In genomic region chr4:87979810-87980209, GRCh38 we compare ENCODE assay signal across 23 cellular contexts. TPM values are rescaled to one million over a fixed set of nuclear protein-coding genes. Genes with fewer than 3 reads are reported as not detected.
"Had no signal": no experiment of that assay in that cellular context is flagged by ENCODE, and none has a peak within 500 bp of the region (broad histone marks: within the 10 kb centered on the region; RNA-seq: fewer than 3 reads in every experiment).

No MANE protein-coding gene starts in this region.

- H3K4me1 ChIP-seq: colonic mucosa, parathyroid adenoma, prostate gland, right atrium auricular region, transverse colon, vagina had no signal

- H3K27ac ChIP-seq: colonic mucosa, left lung, neural progenitor cell, parathyroid adenoma, prostate gland, right atrium auricular region, skin epidermis, spleen, transverse colon, vagina had no signal

- H3K9me3 Mint-ChIP-seq: dendritic cell treated with granulocyte-macrophage colony-stimulating factor and Interleukin-4, amounts not matched to agents 40 ng/mL and 50 ng/mL, for 4 days; immature natural killer cell; naive thymus-derived CD4-positive, alpha-beta T cell; nephron; neural progenitor cell; stimulated activated memory B cell treated with anti-CD40 and anti-IgM and Interleukin-4, amounts not matched to agents 10 μg/mL and 1 μg/mL and 100 μg/mL, for 72 hours had no signal

- H3K27me3 ChIP-seq: colonic mucosa, neural progenitor cell, right atrium auricular region, vagina had no signal

- H2AFZ ChIP-seq: neural progenitor cell, parathyroid adenoma had no signal

- H3K36me3 Mint-ChIP-seq: immature natural killer cell; naive thymus-derived CD4-positive, alpha-beta T cell; neural progenitor cell; stimulated activated memory B cell treated with anti-CD40 and anti-IgM and Interleukin-4, amounts not matched to agents 10 μg/mL and 1 μg/mL and 100 μg/mL, for 72 hours had no signal

- H3K36me3 ChIP-seq: colonic mucosa, left lung, neural progenitor cell, prostate gland, right atrium auricular region, spleen, transverse colon, vagina had no signal

- H3K9ac ChIP-seq: neural progenitor cell, parathyroid adenoma had no signal

- H3K79me2 ChIP-seq: parathyroid adenoma had no signal

- H3K27ac Mint-ChIP-seq: dendritic cell treated with granulocyte-macrophage colony-stimulating factor and Interleukin-4, amounts not matched to agents 40 ng/mL and 50 ng/mL, for 4 days; immature natural killer cell; naive thymus-derived CD4-positive, alpha-beta T cell; nephron; neural progenitor cell; stimulated activated memory B cell treated with anti-CD40 and anti-IgM and Interleukin-4, amounts not matched to agents 10 μg/mL and 1 μg/mL and 100 μg/mL, for 72 hours had no signal

- DNase-seq: colonic mucosa; effector memory CD4-positive, alpha-beta T cell; hypothalamus; immature natural killer cell; left cardiac atrium; left lung; mesendoderm; midbrain; naive thymus-derived CD4-positive, alpha-beta T cell; spleen; stimulated activated CD4-positive, alpha-beta T cell treated with anti-CD3 and anti-CD28 coated beads, Interleukin-4, amount 100 ng/mL, for 4 hours; stimulated activated naive CD8-positive, alpha-beta T cell treated with anti-CD3 and anti-CD28 coated beads, Interleukin-15, Interleukin-2, amounts not matched to agents 100 U/mL and 50 U/mL, for 24 hours; transverse colon had no signal

- ATAC-seq: left cardiac atrium; left lung; naive thymus-derived CD4-positive, alpha-beta T cell; stimulated activated memory B cell treated with anti-CD40 and anti-IgM and Interleukin-4, amounts not matched to agents 10 μg/mL and 1 μg/mL and 100 μg/mL, for 72 hours; stimulated activated naive CD8-positive, alpha-beta T cell treated with anti-CD3 and anti-CD28 coated beads, Interleukin-15, Interleukin-2, amounts not matched to agents 100 U/mL and 50 U/mL, for 24 hours had no signal

- H3K9me3 ChIP-seq: colonic mucosa, left lung, prostate gland, right atrium auricular region, spleen, transverse colon, vagina had no signal

- H3K4me3 ChIP-seq: colonic mucosa, left lung, neural progenitor cell, prostate gland, right atrium auricular region, skin epidermis, spleen, transverse colon, vagina had no signal

- H3K4me2 ChIP-seq: neural progenitor cell had no signal

- H3K4me3 Mint-ChIP-seq: dendritic cell treated with granulocyte-macrophage colony-stimulating factor and Interleukin-4, amounts not matched to agents 40 ng/mL and 50 ng/mL, for 4 days; immature natural killer cell; naive thymus-derived CD4-positive, alpha-beta T cell; nephron; neural progenitor cell; stimulated activated memory B cell treated with anti-CD40 and anti-IgM and Interleukin-4, amounts not matched to agents 10 μg/mL and 1 μg/mL and 100 μg/mL, for 72 hours had no signal

RNA-seq across cellular contexts. Expression of gene SPP1, which starts 4.3 kb away (rescaled TPM):
- total RNA-seq: lung microvascular endothelial cell had no signal
- polyA plus RNA-seq: immature natural killer cell; naive thymus-derived CD4-positive, alpha-beta T cell had no signal
